8 cellular contexts compared by ENCODE assay signal in the genomic region with DNA sequence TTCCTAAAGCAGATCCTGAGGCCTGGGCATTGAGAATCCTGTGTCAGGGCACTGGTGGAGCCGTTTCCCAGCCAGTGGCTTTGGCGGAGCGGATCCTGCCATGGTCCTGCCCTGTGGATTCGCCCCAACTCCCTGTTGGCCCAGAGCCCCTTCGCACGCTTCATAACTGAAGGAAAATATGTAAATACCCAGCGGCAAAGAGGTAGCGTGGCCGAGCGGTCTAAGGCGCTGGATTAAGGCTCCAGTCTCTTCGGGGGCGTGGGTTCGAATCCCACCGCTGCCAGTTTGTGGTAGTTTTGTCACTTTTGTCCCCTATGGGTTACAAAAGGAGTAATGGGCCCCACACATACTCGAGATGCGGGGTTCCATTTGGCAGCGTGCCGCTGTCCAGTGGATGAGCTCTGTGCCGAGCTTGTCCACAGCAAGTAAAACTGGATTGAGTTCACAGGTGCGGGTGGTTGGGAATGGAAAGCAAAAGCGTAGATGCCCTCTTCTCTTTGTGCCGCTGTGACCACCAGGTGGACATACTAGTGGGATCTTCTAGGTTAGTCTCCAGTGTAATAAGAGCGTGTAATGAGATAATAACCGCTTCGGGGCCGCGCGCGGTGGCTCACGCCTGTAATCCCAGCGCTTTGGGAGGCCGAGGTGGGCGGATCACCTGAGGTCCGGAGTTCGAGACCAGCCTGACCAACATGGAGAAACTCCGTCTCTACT. TPM values are rescaled to one million over a fixed set of nuclear protein-coding genes. Genes with fewer than 3 reads are reported as not detected.
A peak's percentile ranks its signal among the peaks of the same experiment; 100 is the strongest.
DNase-seq lines count a peak whose midpoint lies in the region; ATAC-seq and TF ChIP-seq lines count a peak whose summit lies in the region.

No MANE protein-coding gene starts in this region.

- no peak overlapping the region for H3K27ac ChIP-seq in CD8-positive, alpha-beta T cell (ENCODE audit: low read depth, low read length)

- H3K27me3 ChIP-seq in CD8-positive, alpha-beta T cell (ENCODE audit: insufficient read depth, low read length) = no peaks in the 10 kb centered on the region

- no peak for TF ChIP-seq CTCF in CD8-positive, alpha-beta T cell (IDR thresholded peaks at IDR 0.05)
- TF ChIP-seq CTCF in astrocyte of the spinal cord (IDR thresholded peaks at IDR 0.05; ENCODE audit: low read depth, low read length) (peak; percentile 30), GM10248 (IDR thresholded peaks at IDR 0.05; ENCODE audit: control extremely low read depth, extremely low read depth, low read depth, missing control alignments) (no peak)

- in situ Hi-C loops in astrocyte of the spinal cord (cut with HindIII; ENCODE audit: low sequenced_read_pairs) = no loop called here

- peaks cover 37% of the 10 kb centered on the region for H3K4me1 Mint-ChIP-seq in CD8-positive, alpha-beta T cell (ENCODE audit: low read depth)

- no peaks in the 10 kb centered on the region for H3K27me3 Mint-ChIP-seq in CD8-positive, alpha-beta T cell (ENCODE audit: low read depth)

- intact Hi-C loops in CD8-positive, alpha-beta T cell (cut with DNase I, micrococcal nuclease) = loop anchor here (1.0 to 10.0 kb wide), 4 partner anchors 23 to 403 kb away; a partner anchor contains a TSS

- H3K9me3 ChIP-seq in CD8-positive, alpha-beta T cell (ENCODE audit: low read length) = no peaks in the 10 kb centered on the region

- H3K36me3 ChIP-seq in CD8-positive, alpha-beta T cell (ENCODE audit: insufficient read depth, low read length) = no peaks in the 10 kb centered on the region

- ATAC-seq in CD8-positive, alpha-beta T cell = no peak
- ATAC-seq in HG03432 (IDR thresholded peaks at IDR 0.05; ENCODE audit: unreplicated experiment) = no peak

- H3K4me1 ChIP-seq in CD8-positive, alpha-beta T cell (ENCODE audit: insufficient read depth, low read length) = peaks cover 10% of the 10 kb centered on the region

- peak in 4 of 7 experiments; percentile 40 to 63 (median 56) for DNase-seq in CD8-positive, alpha-beta T cell
- peak; percentile 66 for DNase-seq in NCI-H226
- peak; percentile 83 for DNase-seq in astrocyte of the spinal cord (ENCODE audit: low read depth, low spot score)
- peak; percentile 75 for DNase-seq in inferior parietal cortex (ENCODE audit: extremely low spot score)
- DNase-seq in stimulated activated CD4-positive, alpha-beta T cell treated with anti-CD3 and anti-CD28 coated beads, Interleukin-12 subunit alpha, Interleukin-12 subunit beta, amount 100 ng/mL, for 24 hours (ENCODE audit: low read depth in 2 of 2) = peak; percentile 59 to 84
- no peak for DNase-seq in NCI-H146 (lab: John Stamatoyannopoulos, UW)
- no peak for DNase-seq in GM10248 (ENCODE audit: extremely low spot score)

- CTCF ChIA-PET in CD8-positive, alpha-beta T cell (lab: Charles Lee) = interaction anchor here (1.2 to 4.7 kb wide), 5 partner anchors 15 to 73 kb away, joined by 4 to 40 read pairs (median 15); a partner anchor contains a TSS
- CTCF ChIA-PET in GM10248 (lab: Yijun Ruan, JAX) = interaction anchor here (1.6 to 9.1 kb wide), 3 partner anchors 10 to 17 kb away, joined by 7 to 109 read pairs (median 27); a partner anchor contains a TSS

- peaks cover 17% of the 10 kb centered on the region for H3K36me3 Mint-ChIP-seq in CD8-positive, alpha-beta T cell

- H3K4me3 Mint-ChIP-seq in CD8-positive, alpha-beta T cell = peak overlapping the region; percentile 98

- POLR2A ChIA-PET in CD8-positive, alpha-beta T cell (lab: Charles Lee) = interaction anchor here (0.7 to 7.8 kb wide), 8 partner anchors 10 to 405 kb away, joined by 3 to 158 read pairs (median 10); a partner anchor contains a TSS
- POLR2A ChIA-PET in GM10248 (lab: Yijun Ruan, JAX) = interaction anchor here (0.7 kb wide), 2 partner anchors 35 to 1340 kb away, joined by 3 to 4 read pairs; no protein-coding TSS in a partner anchor

- H3K9me3 Mint-ChIP-seq in CD8-positive, alpha-beta T cell = peaks cover 4% of the 10 kb centered on the region

- H3K4me3 ChIP-seq in CD8-positive, alpha-beta T cell (ENCODE audit: low read depth, low read length) = no peak overlapping the region
- peak overlapping the region; percentile 43 for H3K4me3 ChIP-seq in astrocyte of the spinal cord (ENCODE audit: low read depth, low read length)

- peak overlapping the region; percentile 95 for H3K27ac Mint-ChIP-seq in CD8-positive, alpha-beta T cell

RNA-seq across cellular contexts. Expression of a gene that starts 17.3 kb away (rescaled TPM):
- under 1 TPM; 0.72 to 0.95 TPM for total RNA-seq in CD8-positive, alpha-beta T cell

RNA-seq across cellular contexts. Expression of a gene that starts 35.4 kb away (rescaled TPM):
- total RNA-seq in CD8-positive, alpha-beta T cell = 10 to 100 TPM; 20.9 to 22.2 TPM

RNA-seq across cellular contexts. Expression of a gene that starts 40.3 kb away (rescaled TPM):
- not detected for total RNA-seq in CD8-positive, alpha-beta T cell

RNA-seq across cellular contexts. Expression of a gene that starts 56.0 kb away (rescaled TPM):
- total RNA-seq in CD8-positive, alpha-beta T cell = 1,000 to 10,000 TPM; 2,370 to 2,438 TPM

RNA-seq across cellular contexts. Expression of a gene that starts 56.7 kb away (rescaled TPM):
- not detected for total RNA-seq in CD8-positive, alpha-beta T cell

Comparison
In these comparisons a context has a peak if more than half of its experiments do, and no peak if none do; other contexts are left out.
1. DNase-seq: peak in CD8-positive, alpha-beta T cell (4 of 7), NCI-H226 (single experiment), astrocyte of the spinal cord (single experiment), inferior parietal cortex (single experiment) and stimulated activated CD4-positive, alpha-beta T cell treated with anti-CD3 and anti-CD28 coated beads, Interleukin-12 subunit alpha, Interleukin-12 subunit beta, amount 100 ng/mL, for 24 hours (2 of 2); none in NCI-H146 (single experiment) and GM10248 (single experiment).